In the genomic region with DNA sequence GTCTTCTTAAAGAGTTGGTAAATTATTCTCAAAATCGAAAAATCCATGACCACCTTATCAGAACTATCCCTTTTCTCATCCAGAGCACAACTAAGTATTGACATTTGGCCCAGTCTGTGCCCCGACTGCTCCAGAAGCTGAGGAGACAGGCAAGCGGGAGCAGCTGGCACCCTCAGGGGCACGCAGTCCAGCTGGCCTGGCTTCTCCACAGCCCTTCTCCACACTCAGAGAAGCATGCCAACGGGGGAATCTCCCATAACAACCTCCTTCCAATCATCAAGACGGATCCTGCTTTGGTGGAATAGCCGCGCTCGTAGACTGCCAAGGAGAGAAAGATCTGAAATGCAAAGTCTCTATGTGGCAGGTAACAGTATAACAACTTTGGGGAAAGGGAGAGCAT, we compare ENCODE assay signal across 14 cellular contexts.
DNase-seq lines count a peak whose midpoint lies in the region; TF ChIP-seq lines count a peak whose summit lies in the region.
"Had no signal": no experiment of that assay in that cellular context is flagged by ENCODE, and none has a peak within 500 bp of the region (broad histone marks: within the 10 kb centered on the region; RNA-seq: fewer than 3 reads in every experiment).

No MANE protein-coding gene starts in this region.

- peak overlapping the region; percentile 40 for H3K4me3 Mint-ChIP-seq in activated naive CD4-positive, alpha-beta T cell treated with anti-CD3 and anti-CD28 coated beads, Interleukin-2, amount 10 ng/mL, durations not matched to agents 7 days and 5 days
- peak overlapping the region; percentile 64 for H3K4me3 Mint-ChIP-seq in activated T-helper 1 cell treated with anti-CD3 and anti-CD28 coated beads, Interleukin-12 subunit alpha, Interleukin-12 subunit beta, Interleukin-2, Interleukin-4 antibody, amounts not matched to agents 30 ng/mL and 10 ng/mL and 1 ng/mL, durations not matched to agents 14 hours and 24 hours and 36 hours
- H3K4me3 Mint-ChIP-seq in type B pancreatic cell = no peak overlapping the region
- no peak overlapping the region for H3K4me3 Mint-ChIP-seq in chondrocyte (ENCODE audit: unreplicated experiment)
- H3K4me3 Mint-ChIP-seq: memory B cell, neural crest cell had no signal

- intact Hi-C loops in activated T-helper 1 cell treated with anti-CD3 and anti-CD28 coated beads, Interleukin-12 subunit alpha, Interleukin-12 subunit beta, Interleukin-2, Interleukin-4 antibody, amounts not matched to agents 30 ng/mL and 10 ng/mL and 1 ng/mL, durations not matched to agents 14 hours and 24 hours and 36 hours (cut with micrococcal nuclease) = no loop called here
- intact Hi-C loops in head of caudate nucleus (cut with DNase I) = no loop called here
- intact Hi-C loops in lower leg skin (cut with DNase I; ENCODE audit: low total_unique reads) = no loop called here

- peaks cover 49% of the 10 kb centered on the region for H3K36me3 Mint-ChIP-seq in activated naive CD4-positive, alpha-beta T cell treated with anti-CD3 and anti-CD28 coated beads, Interleukin-2, amount 10 ng/mL, durations not matched to agents 7 days and 5 days
- H3K36me3 Mint-ChIP-seq in activated T-helper 1 cell treated with anti-CD3 and anti-CD28 coated beads, Interleukin-12 subunit alpha, Interleukin-12 subunit beta, Interleukin-2, Interleukin-4 antibody, amounts not matched to agents 30 ng/mL and 10 ng/mL and 1 ng/mL, durations not matched to agents 14 hours and 24 hours and 36 hours (ENCODE audit: low read depth) = peaks cover 20% of the 10 kb centered on the region
- H3K36me3 Mint-ChIP-seq in type B pancreatic cell = peaks cover 30% of the 10 kb centered on the region
- H3K36me3 Mint-ChIP-seq in chondrocyte (ENCODE audit: low read depth) = peaks cover 28% of the 10 kb centered on the region
- H3K36me3 Mint-ChIP-seq: memory B cell had no signal

- CTCF ChIA-PET in activated naive CD4-positive, alpha-beta T cell treated with anti-CD3 and anti-CD28 coated beads, Interleukin-2, amount 10 ng/mL, durations not matched to agents 7 days and 5 days (lab: Charles Lee) = interaction anchor here (0.7 to 3.3 kb wide), 5 partner anchors 8 to 84 kb away, joined by 3 to 17 read pairs (median 3); no protein-coding TSS in a partner anchor

- H3K27ac Mint-ChIP-seq in activated naive CD4-positive, alpha-beta T cell treated with anti-CD3 and anti-CD28 coated beads, Interleukin-2, amount 10 ng/mL, durations not matched to agents 7 days and 5 days = peak overlapping the region; percentile 98
- peak overlapping the region; percentile 82 for H3K27ac Mint-ChIP-seq in activated T-helper 1 cell treated with anti-CD3 and anti-CD28 coated beads, Interleukin-12 subunit alpha, Interleukin-12 subunit beta, Interleukin-2, Interleukin-4 antibody, amounts not matched to agents 30 ng/mL and 10 ng/mL and 1 ng/mL, durations not matched to agents 14 hours and 24 hours and 36 hours
- H3K27ac Mint-ChIP-seq in type B pancreatic cell (peak overlapping the region; percentile 64), chondrocyte (ENCODE audit: unreplicated experiment) (no peak overlapping the region)
- H3K27ac Mint-ChIP-seq: memory B cell had no signal

- WGBS in lower leg skin, 2 donors = 82 to 85% methylated on average over 9 of the region's 9 CpGs

- H3K9me3 Mint-ChIP-seq in activated naive CD4-positive, alpha-beta T cell treated with anti-CD3 and anti-CD28 coated beads, Interleukin-2, amount 10 ng/mL, durations not matched to agents 7 days and 5 days = peaks cover 4% of the 10 kb centered on the region
- H3K9me3 Mint-ChIP-seq in activated T-helper 1 cell treated with anti-CD3 and anti-CD28 coated beads, Interleukin-12 subunit alpha, Interleukin-12 subunit beta, Interleukin-2, Interleukin-4 antibody, amounts not matched to agents 30 ng/mL and 10 ng/mL and 1 ng/mL, durations not matched to agents 14 hours and 24 hours and 36 hours = no peaks in the 10 kb centered on the region
- H3K9me3 Mint-ChIP-seq in type B pancreatic cell (no peaks in the 10 kb centered on the region), chondrocyte (ENCODE audit: low read depth) (no peaks in the 10 kb centered on the region)
- H3K9me3 Mint-ChIP-seq: memory B cell, neural crest cell had no signal

- DNase-seq in activated naive CD4-positive, alpha-beta T cell treated with anti-CD3 and anti-CD28 coated beads, Interleukin-2, amount 10 ng/mL, durations not matched to agents 7 days and 5 days = no peak
- no peak for DNase-seq in activated naive CD4-positive, alpha-beta T cell (lab: John Stamatoyannopoulos, UW)
- no peak for DNase-seq in activated T-helper 1 cell treated with anti-CD3 and anti-CD28 coated beads, Interleukin-12 subunit alpha, Interleukin-12 subunit beta, Interleukin-2, Interleukin-4 antibody, amounts not matched to agents 30 ng/mL and 10 ng/mL and 1 ng/mL, durations not matched to agents 14 hours and 24 hours and 36 hours (ENCODE audit: low spot score)
- DNase-seq in head of caudate nucleus (peak in 26 of 42 donors; percentile 17 to 65 (median 38)), type B pancreatic cell (ENCODE audit: extremely low spot score, unreplicated experiment) (no peak), chondrocyte (ENCODE audit: low spot score) (no peak), HAP-1 (ENCODE audit: low spot score in 2 of 2) (no peak), lower leg skin (ENCODE audit: low spot score in 2 of 2) (no peak)
- DNase-seq: effector CD8-positive, alpha-beta T cell; retina had no signal

- no peak for TF ChIP-seq POLR2A in lower leg skin (IDR thresholded peaks at IDR 0.05)

- TF ChIP-seq CTCF in type B pancreatic cell (conservative IDR thresholded peaks at IDR 0.05) (no peak), chondrocyte (IDR thresholded peaks at IDR 0.05) (no peak), lower leg skin (IDR thresholded peaks at IDR 0.05) (no peak)

- no peaks in the 10 kb centered on the region for H3K9me3 ChIP-seq in HAP-1

- no peaks in the 10 kb centered on the region for H3K27me3 Mint-ChIP-seq in activated naive CD4-positive, alpha-beta T cell treated with anti-CD3 and anti-CD28 coated beads, Interleukin-2, amount 10 ng/mL, durations not matched to agents 7 days and 5 days
- H3K27me3 Mint-ChIP-seq in activated T-helper 1 cell treated with anti-CD3 and anti-CD28 coated beads, Interleukin-12 subunit alpha, Interleukin-12 subunit beta, Interleukin-2, Interleukin-4 antibody, amounts not matched to agents 30 ng/mL and 10 ng/mL and 1 ng/mL, durations not matched to agents 14 hours and 24 hours and 36 hours (ENCODE audit: insufficient read depth) = peaks cover 9% of the 10 kb centered on the region
- H3K27me3 Mint-ChIP-seq in type B pancreatic cell (no peaks in the 10 kb centered on the region), chondrocyte (ENCODE audit: low read depth) (no peaks in the 10 kb centered on the region)

- in situ Hi-C loops in HAP-1 (cut with MboI; ENCODE audit: low sequenced_read_pairs) = no loop called here

- peaks cover 5% of the 10 kb centered on the region; the same call in 1 of the 2 replicates for H3K36me3 ChIP-seq in HAP-1 (replicated peaks)
- H3K36me3 ChIP-seq: cardiac muscle cell had no signal

- no peaks in the 10 kb centered on the region for H3K4me1 ChIP-seq in HAP-1

- peaks cover 93% of the 10 kb centered on the region for H3K4me1 Mint-ChIP-seq in activated naive CD4-positive, alpha-beta T cell treated with anti-CD3 and anti-CD28 coated beads, Interleukin-2, amount 10 ng/mL, durations not matched to agents 7 days and 5 days
- peaks cover 61% of the 10 kb centered on the region for H3K4me1 Mint-ChIP-seq in activated T-helper 1 cell treated with anti-CD3 and anti-CD28 coated beads, Interleukin-12 subunit alpha, Interleukin-12 subunit beta, Interleukin-2, Interleukin-4 antibody, amounts not matched to agents 30 ng/mL and 10 ng/mL and 1 ng/mL, durations not matched to agents 14 hours and 24 hours and 36 hours (ENCODE audit: low read depth)
- H3K4me1 Mint-ChIP-seq in type B pancreatic cell (ENCODE audit: unreplicated experiment) (peaks cover 24% of the 10 kb centered on the region), chondrocyte (ENCODE audit: low read depth) (peaks cover 54% of the 10 kb centered on the region)
- H3K4me1 Mint-ChIP-seq: memory B cell had no signal

- H3K4me3 ChIP-seq in HAP-1 (no peak overlapping the region), lower leg skin (ENCODE audit: low read depth, poor library complexity, severe bottlenecking) (no peak overlapping the region)
- H3K4me3 ChIP-seq: cardiac muscle cell, GM12878 had no signal

- no peaks in the 10 kb centered on the region for H3K27me3 ChIP-seq in HAP-1 (ENCODE audit: low read depth)
- H3K27me3 ChIP-seq: cardiac muscle cell had no signal

Comparison
In these comparisons a context has a peak if more than half of its experiments do, and no peak if none do; other contexts are left out.
1. DNase-seq: peak in head of caudate nucleus (26 of 42); none in activated naive CD4-positive, alpha-beta T cell treated with anti-CD3 and anti-CD28 coated beads, Interleukin-2, amount 10 ng/mL, durations not matched to agents 7 days and 5 days (single experiment), activated naive CD4-positive, alpha-beta T cell (0 of 4), activated T-helper 1 cell treated with anti-CD3 and anti-CD28 coated beads, Interleukin-12 subunit alpha, Interleukin-12 subunit beta, Interleukin-2, Interleukin-4 antibody, amounts not matched to agents 30 ng/mL and 10 ng/mL and 1 ng/mL, durations not matched to agents 14 hours and 24 hours and 36 hours (single experiment), type B pancreatic cell (single experiment), chondrocyte (single experiment), HAP-1 (0 of 2) and lower leg skin (0 of 2).
2. H3K4me3 Mint-ChIP-seq: peak in activated naive CD4-positive, alpha-beta T cell treated with anti-CD3 and anti-CD28 coated beads, Interleukin-2, amount 10 ng/mL, durations not matched to agents 7 days and 5 days (single experiment) and activated T-helper 1 cell treated with anti-CD3 and anti-CD28 coated beads, Interleukin-12 subunit alpha, Interleukin-12 subunit beta, Interleukin-2, Interleukin-4 antibody, amounts not matched to agents 30 ng/mL and 10 ng/mL and 1 ng/mL, durations not matched to agents 14 hours and 24 hours and 36 hours (single experiment); none in type B pancreatic cell (single experiment) and chondrocyte (single experiment).